Comparison of ENCODE assay signal across 11 cellular contexts in the genomic region with DNA sequence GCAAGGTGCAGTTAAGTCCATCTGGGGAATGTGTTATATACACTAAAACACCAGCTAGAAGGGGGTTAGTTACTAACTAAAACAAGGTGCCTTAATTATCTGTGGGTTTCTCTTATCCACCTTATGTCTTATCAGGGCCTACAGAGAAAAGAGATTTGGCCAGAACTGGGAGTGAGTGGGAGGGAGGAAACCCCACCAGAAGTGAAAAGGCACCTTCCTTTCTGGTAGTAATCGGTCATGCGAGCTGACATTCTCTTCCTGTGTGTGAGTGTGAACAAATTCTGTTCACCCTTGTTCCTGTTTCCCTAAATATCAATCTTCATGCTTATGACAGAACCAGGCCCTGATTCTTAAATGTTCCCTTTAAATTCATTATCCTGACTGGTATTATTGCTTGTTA. TPM values are rescaled to one million over a fixed set of nuclear protein-coding genes. Genes with fewer than 3 reads are reported as not detected.
A peak's percentile ranks its signal among the peaks of the same experiment; 100 is the strongest.
DNase-seq lines count a peak whose midpoint lies in the region; ATAC-seq and TF ChIP-seq lines count a peak whose summit lies in the region.
"Had no signal": no experiment of that assay in that cellular context is flagged by ENCODE, and none has a peak within 500 bp of the region (broad histone marks: within the 10 kb centered on the region; RNA-seq: fewer than 3 reads in every experiment).

No MANE protein-coding gene starts in this region.

- peak; percentile 71 for ATAC-seq in GM18907 (IDR thresholded peaks at IDR 0.05; ENCODE audit: unreplicated experiment)
- ATAC-seq in GM21619 (IDR thresholded peaks at IDR 0.05; ENCODE audit: unreplicated experiment) = peak; percentile 60
- ATAC-seq in HG03378 (IDR thresholded peaks at IDR 0.05; ENCODE audit: unreplicated experiment) = peak; percentile 75

- no peaks in the 10 kb centered on the region for H3K27me3 ChIP-seq in endodermal cell (ENCODE audit: control insufficient read depth, insufficient read depth, low read length, poor library complexity, severe bottlenecking)
- no peaks in the 10 kb centered on the region for H3K27me3 ChIP-seq in transverse colon

- no peak for TF ChIP-seq POLR2A in transverse colon (IDR thresholded peaks at IDR 0.05)

- no peaks in the 10 kb centered on the region for H3K27me3 Mint-ChIP-seq in endodermal cell (ENCODE audit: insufficient read depth)

- H3K27ac ChIP-seq in endodermal cell (ENCODE audit: low read depth, low read length) (no peak overlapping the region), transverse colon (no peak overlapping the region)

- no peak for TF ChIP-seq EP300 in transverse colon (IDR thresholded peaks at IDR 0.05; ENCODE audit: low read depth)

- in situ Hi-C loops in transverse colon (cut with MboI; ENCODE audit: low pct_ligation_motif_present in 1 of 4, low pct_unique_long_range_greater_than_20kb in 1 of 4, low sequenced_read_pairs in 3 of 4) = loop anchor here in 3 of 4 donors (5.0 to 10.0 kb wide), 2 partner anchors 77 to 80 kb away; no protein-coding TSS in a partner anchor

- H3K9me3 Mint-ChIP-seq in endodermal cell = peaks cover 17% of the 10 kb centered on the region
- H3K9me3 Mint-ChIP-seq: activated CD4-positive, alpha-beta T cell treated with anti-CD3 and anti-CD28 coated beads, Interleukin-2, amount 10 ng/mL, durations not matched to agents 24 days and 14 days; neural crest cell had no signal

- H3K4me3 Mint-ChIP-seq in endodermal cell = no peak overlapping the region
- H3K4me3 Mint-ChIP-seq: activated CD4-positive, alpha-beta T cell treated with anti-CD3 and anti-CD28 coated beads, Interleukin-2, amount 10 ng/mL, durations not matched to agents 24 days and 14 days; neural crest cell had no signal

- WGBS in endodermal cell (ENCODE audit: insufficient coverage in 1 of 2, insufficient read length in 1 of 2), 2 experiments = no CpG with 5 or more reads among the region's 2 CpGs
- 61% methylated on average over 2 of the region's 2 CpGs; no CpG with 5 or more reads in 1 of the 2 donors for WGBS in transverse colon (ENCODE audit: low coverage in 1 of 2), 2 donors

- intact Hi-C loops in transverse colon (cut with DNase I; ENCODE audit: low total_unique reads) = loop anchor here (2.0 kb wide), 1 partner anchor 81 kb away; no protein-coding TSS in a partner anchor

- no peak overlapping the region for H3K27ac Mint-ChIP-seq in endodermal cell
- H3K27ac Mint-ChIP-seq: activated CD4-positive, alpha-beta T cell treated with anti-CD3 and anti-CD28 coated beads, Interleukin-2, amount 10 ng/mL, durations not matched to agents 24 days and 14 days had no signal

- no peaks in the 10 kb centered on the region for H3K36me3 Mint-ChIP-seq in endodermal cell (ENCODE audit: low read depth)

- H3K9me3 ChIP-seq in endodermal cell (ENCODE audit: control insufficient read depth, low read length) (no peaks in the 10 kb centered on the region), transverse colon (no peaks in the 10 kb centered on the region)
- H3K9me3 ChIP-seq: HAP-1 had no signal

- DNase-seq in germinal center (ENCODE audit: low spot score) = peak; percentile 6
- no peak for DNase-seq in endodermal cell
- DNase-seq in AG08395 (ENCODE audit: low spot score) = no peak
- no peak for DNase-seq in transverse colon
- DNase-seq: activated CD4-positive, alpha-beta T cell treated with anti-CD3 and anti-CD28 coated beads, Interleukin-2, amount 10 ng/mL, durations not matched to agents 24 days and 14 days; amygdala had no signal

- TF ChIP-seq CTCF in endodermal cell (conservative IDR thresholded peaks at IDR 0.05) (no peak), transverse colon (IDR thresholded peaks at IDR 0.05) (no peak)

- H3K4me1 Mint-ChIP-seq in endodermal cell = peaks cover 8% of the 10 kb centered on the region
- H3K4me1 Mint-ChIP-seq: neural crest cell had no signal

- H3K4me3 ChIP-seq in endodermal cell (ENCODE audit: low read length) (no peak overlapping the region), transverse colon (no peak overlapping the region)
- H3K4me3 ChIP-seq: HAP-1 had no signal

- H3K36me3 ChIP-seq in endodermal cell (ENCODE audit: control insufficient read depth, insufficient read depth, low read length) = no peaks in the 10 kb centered on the region
- no peaks in the 10 kb centered on the region for H3K36me3 ChIP-seq in transverse colon

- no peak overlapping the region for H3K9ac ChIP-seq in endodermal cell (ENCODE audit: extremely low read depth, low read length, poor library complexity, severe bottlenecking)

- H3K4me1 ChIP-seq in endodermal cell (ENCODE audit: control insufficient read depth, insufficient read depth, low read length) (no peaks in the 10 kb centered on the region), transverse colon (peaks cover 0 to 4% (median 0%) of the 10 kb centered on the region in 4 donors)
- H3K4me1 ChIP-seq: HAP-1 had no signal

RNA-seq across cellular contexts. Expression of gene SRPX2, which starts 43.5 kb away (rescaled TPM):
- total RNA-seq in endodermal cell = under 1 TPM in 1 of 2 donors, not detected in 1; 0.44 TPM
- 0.61 TPM for polyA plus RNA-seq in endodermal cell (2013, experiment 1 of 2)
- 1.2 TPM for polyA plus RNA-seq in endodermal cell (2013, experiment 2 of 2)
- total RNA-seq in transverse colon = 10 to 100 TPM in 2 of 4 donors, 1 to 10 TPM in 2; 9.3 to 72.2 (median 13.1) TPM
- total RNA-seq: activated CD4-positive, alpha-beta T cell treated with anti-CD3 and anti-CD28 coated beads, Interleukin-2, amount 10 ng/mL, durations not matched to agents 24 days and 14 days had no signal

RNA-seq across cellular contexts. Expression of gene SYTL4, which starts 44.4 kb away (rescaled TPM):
- total RNA-seq in endodermal cell (under 1 TPM in 1 of 2 donors, not detected in 1; 0.24 TPM), transverse colon (10 to 100 TPM; 39.0 to 49.7 (median 43.1) TPM)
- polyA plus RNA-seq in endodermal cell (2013, experiment 1 of 2) = 2.3 TPM
- 2.0 TPM for polyA plus RNA-seq in endodermal cell (2013, experiment 2 of 2)
- total RNA-seq: activated CD4-positive, alpha-beta T cell treated with anti-CD3 and anti-CD28 coated beads, Interleukin-2, amount 10 ng/mL, durations not matched to agents 24 days and 14 days had no signal

RNA-seq across cellular contexts. Expression of gene TSPAN6, which starts 50.9 kb away (rescaled TPM):
- total RNA-seq in endodermal cell (10 to 100 TPM; 60.4 to 77.7 TPM), transverse colon (100 to 1,000 TPM in 2 of 4 donors, 10 to 100 TPM in 2; 16.7 to 114 (median 70.3) TPM)
- 99.6 TPM for polyA plus RNA-seq in endodermal cell (2013, experiment 1 of 2)
- polyA plus RNA-seq in endodermal cell (2013, experiment 2 of 2) = 90.0 TPM
- total RNA-seq: activated CD4-positive, alpha-beta T cell treated with anti-CD3 and anti-CD28 coated beads, Interleukin-2, amount 10 ng/mL, durations not matched to agents 24 days and 14 days had no signal

Comparison
In these comparisons a context has a peak if more than half of its experiments do, and no peak if none do; other contexts are left out.
1. RNA of gene SRPX2, which starts 43.5 kb away (total RNA-seq): 9.3 to 72.2 TPM in transverse colon; 0.44 TPM in endodermal cell; every median in the first group is over 4 times any median in the second.
2. RNA of gene SYTL4, which starts 44.4 kb away (total RNA-seq): 39.0 to 49.7 TPM in transverse colon; 0.24 TPM in endodermal cell; every median in the first group is over 10 times any median in the second.
3. Peak in every context shown above with its lines, with median percentiles within 50 percentile points of each other: ATAC-seq.